Comparison of ENCODE assay signal across 6 cellular contexts in genomic region chr20:63499333-63499969, GRCh38. TPM values are rescaled to one million over a fixed set of nuclear protein-coding genes. Genes with fewer than 3 reads are reported as not detected.
DNase-seq lines count a peak whose midpoint lies in the region; ATAC-seq and TF ChIP-seq lines count a peak whose summit lies in the region.

No MANE protein-coding gene starts in this region.

- H3K4me3 ChIP-seq in H7 (ENCODE audit: insufficient read depth, low read depth, low read length): peak overlapping the region; percentile 53

- H3K27ac Mint-ChIP-seq in activated CD8-positive, alpha-beta T cell treated with anti-CD3 and anti-CD28 coated beads for 36 hours: no peak overlapping the region
- no peak overlapping the region for H3K27ac Mint-ChIP-seq in mesothelial cell of epicardium

- intact Hi-C loops in activated CD8-positive, alpha-beta T cell treated with anti-CD3 and anti-CD28 coated beads for 36 hours (cut with micrococcal nuclease): no loop called here

- POLR2A ChIA-PET in activated CD8-positive, alpha-beta T cell treated with anti-CD3 and anti-CD28 coated beads for 36 hours (lab: Charles Lee): no interaction called here

- ATAC-seq in activated CD8-positive, alpha-beta T cell treated with anti-CD3 and anti-CD28 coated beads for 36 hours: peak; percentile 21
- no peak for ATAC-seq in GM21447 (IDR thresholded peaks at IDR 0.05; ENCODE audit: unreplicated experiment)

- H3K27me3 ChIP-seq in H7 (ENCODE audit: control insufficient read depth, insufficient read depth, low read length): peaks cover 34% of the 10 kb centered on the region

- H3K27me3 Mint-ChIP-seq in activated CD8-positive, alpha-beta T cell treated with anti-CD3 and anti-CD28 coated beads for 36 hours: peaks cover 19% of the 10 kb centered on the region
- peaks cover 54% of the 10 kb centered on the region for H3K27me3 Mint-ChIP-seq in mesothelial cell of epicardium (ENCODE audit: low read depth)

- H3K36me3 Mint-ChIP-seq in activated CD8-positive, alpha-beta T cell treated with anti-CD3 and anti-CD28 coated beads for 36 hours (ENCODE audit: low read depth): no peaks in the 10 kb centered on the region
- H3K36me3 Mint-ChIP-seq in mesothelial cell of epicardium: no peaks in the 10 kb centered on the region

- no peak for TF ChIP-seq CTCF in activated CD8-positive, alpha-beta T cell treated with anti-CD3 and anti-CD28 coated beads for 36 hours (IDR thresholded peaks at IDR 0.05)
- TF ChIP-seq CTCF in mesothelial cell of epicardium (IDR thresholded peaks at IDR 0.05; ENCODE audit: unreplicated experiment): no peak

- no peaks in the 10 kb centered on the region for H3K4me1 Mint-ChIP-seq in activated CD8-positive, alpha-beta T cell treated with anti-CD3 and anti-CD28 coated beads for 36 hours (ENCODE audit: low read depth)
- peaks cover 4% of the 10 kb centered on the region for H3K4me1 Mint-ChIP-seq in mesothelial cell of epicardium

- H3K4me3 Mint-ChIP-seq in activated CD8-positive, alpha-beta T cell treated with anti-CD3 and anti-CD28 coated beads for 36 hours: no peak overlapping the region
- peak overlapping the region; percentile 28 for H3K4me3 Mint-ChIP-seq in mesothelial cell of epicardium

- CTCF ChIA-PET in activated CD8-positive, alpha-beta T cell treated with anti-CD3 and anti-CD28 coated beads for 36 hours (lab: Charles Lee): no interaction called here

- DNase-seq in H7 (peak; percentile 92), mesothelial cell of epicardium (ENCODE audit: low spot score in 2 of 2, unreplicated experiment in 2 of 2) (no peak), UCSD-AML1 (lab: John Stamatoyannopoulos, UW; ENCODE audit: unreplicated experiment) (no peak), NCI-H526 treated with DMSO at 0.1 percent for 48 hours (lab: John Stamatoyannopoulos, UW) (no peak)
- DNase-seq in activated CD8-positive, alpha-beta T cell treated with anti-CD3 and anti-CD28 coated beads for 36 hours: no peak

- no peaks in the 10 kb centered on the region for H3K36me3 ChIP-seq in H7 (replicated peaks; ENCODE audit: control insufficient read depth, insufficient read depth, low read length)

- peaks cover 6% of the 10 kb centered on the region for H3K9me3 Mint-ChIP-seq in activated CD8-positive, alpha-beta T cell treated with anti-CD3 and anti-CD28 coated beads for 36 hours
- H3K9me3 Mint-ChIP-seq in mesothelial cell of epicardium: peaks cover 2% of the 10 kb centered on the region

RNA-seq across cellular contexts. Expression of gene EEF1A2, which starts 0.6 kb away (rescaled TPM):
- total RNA-seq in H7 (2014; rRNA removed; shearing (Covaris generic)): 30.7 and 37.1 TPM in 2 replicates
- 1 to 10 TPM; 1.4 to 2.2 TPM for total RNA-seq in activated CD8-positive, alpha-beta T cell treated with anti-CD3 and anti-CD28 coated beads for 36 hours
- total RNA-seq in mesothelial cell of epicardium: 14.4 to 15.6 TPM (median 14.6 TPM) in 3 replicates

RNA-seq across cellular contexts. Expression of gene PPDPF, which starts 21.1 kb away (rescaled TPM):
- total RNA-seq in H7 (2014; rRNA removed; shearing (Covaris generic)): 79.7 and 94.2 TPM in 2 replicates
- 100 to 1,000 TPM; 193 to 226 TPM for total RNA-seq in activated CD8-positive, alpha-beta T cell treated with anti-CD3 and anti-CD28 coated beads for 36 hours
- total RNA-seq in mesothelial cell of epicardium: 258 to 271 TPM (median 269 TPM) in 3 replicates

RNA-seq across cellular contexts. Expression of gene KCNQ2, which starts 27.0 kb away (rescaled TPM):
- total RNA-seq in H7 (2014; rRNA removed; shearing (Covaris generic)): 92.6 and 129 TPM in 2 replicates
- not detected for total RNA-seq in activated CD8-positive, alpha-beta T cell treated with anti-CD3 and anti-CD28 coated beads for 36 hours
- 9.7 to 11.8 TPM (median 10.0 TPM) in 3 replicates for total RNA-seq in mesothelial cell of epicardium

RNA-seq across cellular contexts. Expression of gene PTK6, which starts 37.7 kb away (rescaled TPM):
- 0.14 and 0.30 TPM in 2 replicates for total RNA-seq in H7 (2014; rRNA removed; shearing (Covaris generic))
- total RNA-seq in activated CD8-positive, alpha-beta T cell treated with anti-CD3 and anti-CD28 coated beads for 36 hours: under 1 TPM in 1 of 2 experiments, not detected in 1; 0.18 TPM
- total RNA-seq in mesothelial cell of epicardium: 0.11 to 0.18 TPM in 2 of 3 replicates, not detected in the other

RNA-seq across cellular contexts. Expression of gene SRMS, which starts 48.1 kb away (rescaled TPM):
- 0.21 and 0.33 TPM in 2 replicates for total RNA-seq in H7 (2014; rRNA removed; shearing (Covaris generic))
- not detected for total RNA-seq in activated CD8-positive, alpha-beta T cell treated with anti-CD3 and anti-CD28 coated beads for 36 hours
- not detected in 3 replicates for total RNA-seq in mesothelial cell of epicardium
